21 cellular contexts compared by ENCODE assay signal in the genomic region with DNA sequence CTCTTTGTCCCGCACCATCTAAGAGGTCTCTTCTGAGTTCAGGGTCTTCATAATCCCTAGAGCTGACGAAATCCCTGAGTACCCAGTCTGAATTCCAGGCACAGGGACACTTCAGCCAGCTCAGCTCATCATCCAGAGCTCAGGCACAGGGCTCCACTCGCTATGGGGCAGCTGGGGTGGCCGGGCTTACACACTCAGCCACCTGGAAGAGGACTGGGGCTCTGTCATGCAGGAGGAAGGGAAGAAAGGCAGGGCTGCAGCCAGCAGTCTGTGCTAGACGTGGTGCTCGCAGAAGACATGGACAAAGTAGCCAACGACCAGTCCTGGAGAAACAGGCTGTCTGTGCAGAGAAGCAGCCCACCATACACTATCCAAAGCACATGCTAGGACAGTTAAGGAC.
A peak's percentile ranks its signal among the peaks of the same experiment; 100 is the strongest.
DNase-seq lines count a peak whose midpoint lies in the region; ATAC-seq and TF ChIP-seq lines count a peak whose summit lies in the region.
"Had no signal": no experiment of that assay in that cellular context is flagged by ENCODE, and none has a peak within 500 bp of the region (broad histone marks: within the 10 kb centered on the region; RNA-seq: fewer than 3 reads in every experiment).

No MANE protein-coding gene starts in this region.

- H3K56ac ChIP-seq in IMR-90 (ENCODE audit: extremely low read depth, insufficient read depth, low read length), result no peak overlapping the region

- no peak overlapping the region for H3K23ac ChIP-seq in IMR-90 (ENCODE audit: low read depth, low read length)

- in situ Hi-C loops in IMR-90 (cut with MboI; ENCODE audit: low sequenced_read_pairs), result no loop called here

- no peak for TF ChIP-seq RAD21 in IMR-90 (IDR thresholded peaks at IDR 0.05; ENCODE audit: low read length)

- peaks cover 10% of the 10 kb centered on the region for H3K9me1 ChIP-seq in IMR-90 (ENCODE audit: insufficient read depth, low read length)

- H2AK9ac ChIP-seq in IMR-90 (replicated peaks; ENCODE audit: low read depth, low read length, poor library complexity), result peak overlapping the region; percentile 10

- no peaks in the 10 kb centered on the region for H3K9me3 Mint-ChIP-seq in natural killer cell treated with Interleukin-12 subunit alpha and Interleukin-12 subunit beta and Interleukin-15 and Interleukin-18, amount 100 ng/mL, for 72 hours
- H3K9me3 Mint-ChIP-seq in natural killer cell (no peaks in the 10 kb centered on the region), chondrocyte (ENCODE audit: low read depth) (no peaks in the 10 kb centered on the region)
- no peaks in the 10 kb centered on the region for H3K9me3 Mint-ChIP-seq in stimulated activated effector memory CD8-positive, alpha-beta T cell treated with anti-CD3 and anti-CD28 coated beads, Interleukin-12 subunit alpha, Interleukin-12 subunit beta, amount 100 ng/mL, for 72 hours
- no peaks in the 10 kb centered on the region for H3K9me3 Mint-ChIP-seq in activated CD8-positive, alpha-beta T cell treated with anti-CD3 and anti-CD28 coated beads, Interleukin-2, amount 10 ng/mL, durations not matched to agents 7 days and 5 days (ENCODE audit: insufficient read depth)
- H3K9me3 Mint-ChIP-seq: CD4-positive, alpha-beta T cell; CD8-positive, alpha-beta memory T cell had no signal

- DNase-seq in natural killer cell treated with Interleukin-12 subunit alpha and Interleukin-12 subunit beta and Interleukin-15 and Interleukin-18, amount 100 ng/mL, for 72 hours (ENCODE audit: low spot score), result no peak
- DNase-seq in natural killer cell (no peak), IMR-90 (no peak), chondrocyte (ENCODE audit: low spot score) (peak; percentile 65), NCI-H82 (lab: John Stamatoyannopoulos, UW) (no peak)
- DNase-seq in stimulated activated effector memory CD8-positive, alpha-beta T cell treated with anti-CD3 and anti-CD28 coated beads, Interleukin-12 subunit alpha, Interleukin-12 subunit beta, amount 100 ng/mL, for 72 hours (ENCODE audit: low spot score in 2 of 2), result no peak
- DNase-seq in activated CD8-positive, alpha-beta T cell treated with anti-CD3 and anti-CD28 coated beads, Interleukin-2, amount 10 ng/mL, durations not matched to agents 7 days and 5 days, result no peak
- DNase-seq: CD4-positive, alpha-beta T cell; CD8-positive, alpha-beta memory T cell; DMS 273 treated with DMSO at 0.1 percent for 48 hours; DMS79; EL; GDM1; GM23248; H7; HCEC 1CT had no signal

- no peaks in the 10 kb centered on the region for H3K27me3 ChIP-seq in IMR-90 (ENCODE audit: control insufficient read depth, insufficient read depth, low read length)
- H3K27me3 ChIP-seq: BLaER1 had no signal

- TF ChIP-seq CTCF in natural killer cell (IDR thresholded peaks at IDR 0.05), result no peak
- no peak for TF ChIP-seq CTCF in IMR-90 (conservative IDR thresholded peaks at IDR 0.05; ENCODE audit: low read depth, low read length)
- TF ChIP-seq CTCF in chondrocyte (IDR thresholded peaks at IDR 0.05), result no peak

- H2BK15ac ChIP-seq in IMR-90 (ENCODE audit: low read depth, low read length), result no peak overlapping the region

- POLR2A ChIA-PET in IMR-90 (lab: Charles Lee; ENCODE audit: unreplicated experiment), result no interaction called here
- POLR2A ChIA-PET in activated CD8-positive, alpha-beta T cell treated with anti-CD3 and anti-CD28 coated beads, Interleukin-2, amount 10 ng/mL, durations not matched to agents 7 days and 5 days (lab: Charles Lee), result no interaction called here

- H3K27me3 Mint-ChIP-seq in natural killer cell treated with Interleukin-12 subunit alpha and Interleukin-12 subunit beta and Interleukin-15 and Interleukin-18, amount 100 ng/mL, for 72 hours, result no peaks in the 10 kb centered on the region
- H3K27me3 Mint-ChIP-seq in natural killer cell (ENCODE audit: low read depth in 2 of 2), result peaks cover 0 to 9% of the 10 kb centered on the region in 2 donors
- H3K27me3 Mint-ChIP-seq in chondrocyte (ENCODE audit: low read depth), result no peaks in the 10 kb centered on the region
- H3K27me3 Mint-ChIP-seq in activated CD8-positive, alpha-beta T cell treated with anti-CD3 and anti-CD28 coated beads, Interleukin-2, amount 10 ng/mL, durations not matched to agents 7 days and 5 days (ENCODE audit: low read depth), result no peaks in the 10 kb centered on the region
- H3K27me3 Mint-ChIP-seq: B cell; CD4-positive, alpha-beta T cell; CD8-positive, alpha-beta memory T cell had no signal

- no peak overlapping the region for H2BK20ac ChIP-seq in IMR-90 (ENCODE audit: low read depth, low read length)

- H3K36me3 Mint-ChIP-seq in natural killer cell treated with Interleukin-12 subunit alpha and Interleukin-12 subunit beta and Interleukin-15 and Interleukin-18, amount 100 ng/mL, for 72 hours, result no peaks in the 10 kb centered on the region
- H3K36me3 Mint-ChIP-seq in natural killer cell (no peaks in the 10 kb centered on the region), chondrocyte (ENCODE audit: low read depth) (peaks cover 46% of the 10 kb centered on the region)
- peaks cover 22% of the 10 kb centered on the region for H3K36me3 Mint-ChIP-seq in stimulated activated effector memory CD8-positive, alpha-beta T cell treated with anti-CD3 and anti-CD28 coated beads, Interleukin-12 subunit alpha, Interleukin-12 subunit beta, amount 100 ng/mL, for 72 hours
- peaks cover 22% of the 10 kb centered on the region for H3K36me3 Mint-ChIP-seq in activated CD8-positive, alpha-beta T cell treated with anti-CD3 and anti-CD28 coated beads, Interleukin-2, amount 10 ng/mL, durations not matched to agents 7 days and 5 days (ENCODE audit: low read depth)

- no peak overlapping the region for H3K18ac ChIP-seq in IMR-90 (ENCODE audit: low read depth, low read length)

- no peak overlapping the region for H3K4me3 ChIP-seq in IMR-90 (ENCODE audit: insufficient read depth, low read depth, low read length)
- H3K4me3 ChIP-seq: BLaER1, GM12878, GM23248 had no signal

- H4K8ac ChIP-seq in IMR-90 (ENCODE audit: low read depth in 2 of 2, low read length in 2 of 2), result no peak overlapping the region

- dilution Hi-C loops in IMR-90 (cut with HindIII; ENCODE audit: low sequenced_read_pairs, unreplicated experiment), result no loop called here

- H4K20me1 ChIP-seq in IMR-90 (ENCODE audit: insufficient read depth, low read length), result peaks cover 36% of the 10 kb centered on the region

- no peak overlapping the region for H2BK120ac ChIP-seq in IMR-90 (ENCODE audit: low read depth, low read length)

- H3K14ac ChIP-seq in IMR-90 (replicated peaks; ENCODE audit: low read depth, low read length), result no peak overlapping the region

- no TSS peak for BruUV-seq in IMR-90 (replicated peaks; lab: Mats Ljungman, UMichigan)

- CTCF ChIA-PET in IMR-90 (lab: Yijun Ruan, JAX), result no interaction called here
- CTCF ChIA-PET in activated CD8-positive, alpha-beta T cell treated with anti-CD3 and anti-CD28 coated beads, Interleukin-2, amount 10 ng/mL, durations not matched to agents 7 days and 5 days (lab: Charles Lee), result no interaction called here

- H3K9me3 ChIP-seq in IMR-90 (ENCODE audit: control insufficient read depth, insufficient read depth, low read length), result no peaks in the 10 kb centered on the region
- H3K9me3 ChIP-seq: BLaER1 had no signal

- no peak overlapping the region for H3K27ac ChIP-seq in IMR-90 (ENCODE audit: insufficient read depth, low read length)
- H3K27ac ChIP-seq: C4-2B, GM23248 had no signal

- WGBS in IMR-90 (ENCODE audit: extremely low coverage in 2 of 2, insufficient read length in 1 of 2), 2 experiments, result 100% methylated on average over 1 of the region's 7 CpGs; no CpG with 5 or more reads in 1 of the 2 experiments

- H3K4me2 ChIP-seq in IMR-90 (ENCODE audit: low read depth, low read length), result no peak overlapping the region

- no peak overlapping the region for H3K27ac Mint-ChIP-seq in natural killer cell treated with Interleukin-12 subunit alpha and Interleukin-12 subunit beta and Interleukin-15 and Interleukin-18, amount 100 ng/mL, for 72 hours
- H3K27ac Mint-ChIP-seq in natural killer cell (no peak overlapping the region), chondrocyte (ENCODE audit: unreplicated experiment) (no peak overlapping the region)
- peak overlapping the region; percentile 30 for H3K27ac Mint-ChIP-seq in stimulated activated effector memory CD8-positive, alpha-beta T cell treated with anti-CD3 and anti-CD28 coated beads, Interleukin-12 subunit alpha, Interleukin-12 subunit beta, amount 100 ng/mL, for 72 hours
- H3K27ac Mint-ChIP-seq in activated CD8-positive, alpha-beta T cell treated with anti-CD3 and anti-CD28 coated beads, Interleukin-2, amount 10 ng/mL, durations not matched to agents 7 days and 5 days, result no peak overlapping the region
- H3K27ac Mint-ChIP-seq: B cell; CD4-positive, alpha-beta T cell had no signal

- TF ChIP-seq POLR2A in IMR-90 (IDR thresholded peaks at IDR 0.05; ENCODE audit: low read depth, low read length), result no peak

- peaks cover 5 to 9% of the 10 kb centered on the region in 2 donors for H3K4me1 Mint-ChIP-seq in natural killer cell treated with Interleukin-12 subunit alpha and Interleukin-12 subunit beta and Interleukin-15 and Interleukin-18, amount 100 ng/mL, for 72 hours (ENCODE audit: low read depth in 2 of 2)
- H3K4me1 Mint-ChIP-seq in natural killer cell (peaks cover 8 to 14% of the 10 kb centered on the region in 2 donors), chondrocyte (ENCODE audit: low read depth) (no peaks in the 10 kb centered on the region)
- H3K4me1 Mint-ChIP-seq in stimulated activated effector memory CD8-positive, alpha-beta T cell treated with anti-CD3 and anti-CD28 coated beads, Interleukin-12 subunit alpha, Interleukin-12 subunit beta, amount 100 ng/mL, for 72 hours, result peaks cover 10% of the 10 kb centered on the region
- peaks cover 10% of the 10 kb centered on the region for H3K4me1 Mint-ChIP-seq in activated CD8-positive, alpha-beta T cell treated with anti-CD3 and anti-CD28 coated beads, Interleukin-2, amount 10 ng/mL, durations not matched to agents 7 days and 5 days (ENCODE audit: low read depth)

- H2AK5ac ChIP-seq in IMR-90 (ENCODE audit: low read depth, low read length), result no peak overlapping the region

- peak; percentile 11 to 27 for ATAC-seq in natural killer cell treated with Interleukin-12 subunit alpha and Interleukin-12 subunit beta and Interleukin-15 and Interleukin-18, amount 100 ng/mL, for 72 hours
- ATAC-seq in natural killer cell, result no peak
- no peak for ATAC-seq in IMR-90 (ENCODE audit: low read depth)
- no peak for ATAC-seq in stimulated activated effector memory CD8-positive, alpha-beta T cell treated with anti-CD3 and anti-CD28 coated beads, Interleukin-12 subunit alpha, Interleukin-12 subunit beta, amount 100 ng/mL, for 72 hours
- no peak for ATAC-seq in HG03097 (IDR thresholded peaks at IDR 0.05; ENCODE audit: low FRiP score, unreplicated experiment)
- ATAC-seq in activated CD8-positive, alpha-beta T cell treated with anti-CD3 and anti-CD28 coated beads, Interleukin-2, amount 10 ng/mL, durations not matched to agents 7 days and 5 days, result no peak
- ATAC-seq: GM12878 had no signal

- intact Hi-C loops in natural killer cell (cut with micrococcal nuclease) (no loop called here), IMR-90 (cut with micrococcal nuclease) (no loop called here)

- H3K4ac ChIP-seq in IMR-90 (ENCODE audit: low read depth, low read length), result no peak overlapping the region

- H3K9ac ChIP-seq in IMR-90 (ENCODE audit: low read depth, low read length), result no peak overlapping the region
- H3K9ac ChIP-seq: BLaER1, GM23248 had no signal

- H2BK5ac ChIP-seq in IMR-90 (ENCODE audit: low read depth, low read length, poor library complexity, severe bottlenecking), result no peak overlapping the region

- H3K79me1 ChIP-seq in IMR-90 (ENCODE audit: low read depth in 1 of 2, low read length in 2 of 2), result peaks cover 37 to 41% of the 10 kb centered on the region in 2 experiments

- no peaks in the 10 kb centered on the region; the same call in 1 of the 2 replicates for H3K4me1 ChIP-seq in IMR-90 (ENCODE audit: control insufficient read depth, insufficient read depth, low read length)

- H3K36me3 ChIP-seq in IMR-90 (ENCODE audit: control insufficient read depth, insufficient read depth, low read length), result peaks cover 56% of the 10 kb centered on the region

- no peak overlapping the region for H4K91ac ChIP-seq in IMR-90 (ENCODE audit: insufficient read depth, low read depth, low read length)

- H3K4me3 Mint-ChIP-seq in natural killer cell treated with Interleukin-12 subunit alpha and Interleukin-12 subunit beta and Interleukin-15 and Interleukin-18, amount 100 ng/mL, for 72 hours, result no peak overlapping the region
- H3K4me3 Mint-ChIP-seq in natural killer cell, result no peak overlapping the region
- H3K4me3 Mint-ChIP-seq in chondrocyte (ENCODE audit: unreplicated experiment), result no peak overlapping the region
- H3K4me3 Mint-ChIP-seq in stimulated activated effector memory CD8-positive, alpha-beta T cell treated with anti-CD3 and anti-CD28 coated beads, Interleukin-12 subunit alpha, Interleukin-12 subunit beta, amount 100 ng/mL, for 72 hours, result no peak overlapping the region
- no peak overlapping the region for H3K4me3 Mint-ChIP-seq in activated CD8-positive, alpha-beta T cell treated with anti-CD3 and anti-CD28 coated beads, Interleukin-2, amount 10 ng/mL, durations not matched to agents 7 days and 5 days
- H3K4me3 Mint-ChIP-seq: B cell; CD4-positive, alpha-beta T cell; CD8-positive, alpha-beta memory T cell had no signal

- no peak overlapping the region for H2AFZ ChIP-seq in IMR-90 (replicated peaks; ENCODE audit: low read length, poor library complexity)
- H2AFZ ChIP-seq: GM23248 had no signal

- H4K5ac ChIP-seq in IMR-90 (ENCODE audit: low read depth, low read length), result no peak overlapping the region

Comparison
In these comparisons a context has a peak if more than half of its experiments do, and no peak if none do; other contexts are left out.
1. ATAC-seq: peak in natural killer cell treated with Interleukin-12 subunit alpha and Interleukin-12 subunit beta and Interleukin-15 and Interleukin-18, amount 100 ng/mL, for 72 hours (2 of 2); none in natural killer cell (0 of 3), IMR-90 (single experiment), stimulated activated effector memory CD8-positive, alpha-beta T cell treated with anti-CD3 and anti-CD28 coated beads, Interleukin-12 subunit alpha, Interleukin-12 subunit beta, amount 100 ng/mL, for 72 hours (single experiment), HG03097 (single experiment) and activated CD8-positive, alpha-beta T cell treated with anti-CD3 and anti-CD28 coated beads, Interleukin-2, amount 10 ng/mL, durations not matched to agents 7 days and 5 days (single experiment).